9 cellular contexts compared by ENCODE assay signal in genomic region chr9:109498195-109499060, GRCh38. TPM values are rescaled to one million over a fixed set of nuclear protein-coding genes. Genes with fewer than 3 reads are reported as not detected.
A peak's percentile ranks its signal among the peaks of the same experiment; 100 is the strongest.
DNase-seq lines count a peak whose midpoint lies in the region; ATAC-seq and TF ChIP-seq lines count a peak whose summit lies in the region.
"Had no signal": no experiment of that assay in that cellular context is flagged by ENCODE, and none has a peak within 500 bp of the region (broad histone marks: within the 10 kb centered on the region; RNA-seq: fewer than 3 reads in every experiment).

Gene PTPN3 (minus strand): TSS chr9:109498307. CDS start chr9:109463434, 34,873 bp downstream.

- no peaks in the 10 kb centered on the region for H3K79me2 ChIP-seq in GM23248 (ENCODE audit: insufficient read depth)

- no peaks in the 10 kb centered on the region for H3K9me3 Mint-ChIP-seq in osteocyte (ENCODE audit: unreplicated experiment)
- H3K9me3 Mint-ChIP-seq in activated naive CD4-positive, alpha-beta T cell treated with anti-CD3 and anti-CD28 coated beads for 36 hours = no peaks in the 10 kb centered on the region

- H3K27ac Mint-ChIP-seq in osteocyte (ENCODE audit: unreplicated experiment) = peak within 1 kb of the TSS; percentile 75
- no peak within 1 kb of the TSS for H3K27ac Mint-ChIP-seq in activated naive CD4-positive, alpha-beta T cell treated with anti-CD3 and anti-CD28 coated beads for 36 hours

- H3F3A ChIP-seq in GM23248 (ENCODE audit: insufficient read depth) = no peaks in the 10 kb centered on the region

- DNase-seq in GM23248 (peak; percentile 54), NT2/D1 (ENCODE audit: low read depth, low spot score) (no peak), fibroblast of pulmonary artery (ENCODE audit: low read depth) (no peak), osteocyte (ENCODE audit: extremely low spot score, unreplicated experiment) (no peak), T1000 (lab: John Stamatoyannopoulos, UW) (no peak)
- no peak for DNase-seq in activated CD8-positive, alpha-beta memory T cell treated with anti-CD3 and anti-CD28 coated beads, Interleukin-2, amount 50 U/mL, for 48 hours
- DNase-seq in activated naive CD4-positive, alpha-beta T cell treated with anti-CD3 and anti-CD28 coated beads for 36 hours = no peak
- DNase-seq: naive B cell had no signal

- H2AFZ ChIP-seq in GM23248 = peak within 1 kb of the TSS; percentile 65

- TF ChIP-seq CTCF in fibroblast of pulmonary artery (IDR thresholded peaks at IDR 0.05; ENCODE audit: low read length, missing control alignments) (no peak), osteocyte (IDR thresholded peaks at IDR 0.05) (no peak)

- no peaks in the 10 kb centered on the region for H3K36me3 Mint-ChIP-seq in osteocyte (ENCODE audit: unreplicated experiment)
- no peaks in the 10 kb centered on the region for H3K36me3 Mint-ChIP-seq in activated naive CD4-positive, alpha-beta T cell treated with anti-CD3 and anti-CD28 coated beads for 36 hours (ENCODE audit: low read depth)

- intact Hi-C loops in activated naive CD4-positive, alpha-beta T cell treated with anti-CD3 and anti-CD28 coated beads for 36 hours (cut with micrococcal nuclease) = no loop called here

- H3K4me2 ChIP-seq in GM23248 (ENCODE audit: unreplicated experiment) = peak within 1 kb of the TSS; percentile 59

- H3K4me3 ChIP-seq in GM23248 (peak within 1 kb of the TSS; percentile 69), NT2/D1 (ENCODE audit: insufficient read length, low read depth) (peak within 1 kb of the TSS; percentile 57), fibroblast of pulmonary artery (replicated peaks; ENCODE audit: low read depth, low read length) (peak within 1 kb of the TSS; percentile 51)

- peaks cover 20% of the 10 kb centered on the region for H3K27me3 Mint-ChIP-seq in osteocyte (ENCODE audit: unreplicated experiment)
- H3K27me3 Mint-ChIP-seq in activated naive CD4-positive, alpha-beta T cell treated with anti-CD3 and anti-CD28 coated beads for 36 hours (ENCODE audit: low read depth) = peaks cover 67% of the 10 kb centered on the region

- H3K36me3 ChIP-seq in GM23248 (ENCODE audit: low read depth) (no peaks in the 10 kb centered on the region), NT2/D1 (ENCODE audit: insufficient read depth, insufficient read length, low read length) (no peaks in the 10 kb centered on the region)

- H3K4me1 ChIP-seq in GM23248 (ENCODE audit: insufficient read depth) = no peaks in the 10 kb centered on the region
- H3K4me1 ChIP-seq in NT2/D1 (ENCODE audit: insufficient read depth, insufficient read length) = peaks cover 8% of the 10 kb centered on the region

- H3K9me3 ChIP-seq in GM23248 (ENCODE audit: low read depth) (no peaks in the 10 kb centered on the region), NT2/D1 (ENCODE audit: insufficient read depth, low read length) (no peaks in the 10 kb centered on the region)

- CTCF ChIA-PET in activated naive CD4-positive, alpha-beta T cell treated with anti-CD3 and anti-CD28 coated beads for 36 hours (lab: Charles Lee) = interaction anchor here (0.8 kb wide), 1 partner anchor 26 kb away, joined by 3 read pairs; no protein-coding TSS in a partner anchor

- no peak within 1 kb of the TSS for H3K27ac ChIP-seq in GM23248

- H3K9me2 ChIP-seq in GM23248 (ENCODE audit: insufficient read depth) = no peaks in the 10 kb centered on the region

- H3K4me1 Mint-ChIP-seq in osteocyte (ENCODE audit: unreplicated experiment) = peaks cover 23% of the 10 kb centered on the region
- H3K4me1 Mint-ChIP-seq in activated naive CD4-positive, alpha-beta T cell treated with anti-CD3 and anti-CD28 coated beads for 36 hours (ENCODE audit: low read depth) = peaks cover 10% of the 10 kb centered on the region

- no peaks in the 10 kb centered on the region for H4K20me1 ChIP-seq in GM23248 (ENCODE audit: insufficient read depth)

- H3K27me3 ChIP-seq in GM23248 (replicated peaks; ENCODE audit: insufficient read depth) = peaks cover 68% of the 10 kb centered on the region
- peaks cover 67% of the 10 kb centered on the region for H3K27me3 ChIP-seq in NT2/D1 (ENCODE audit: insufficient read depth, insufficient read length)

- 31 to 38% methylated on average over 34 to 40 of the region's 76 CpGs for WGBS in GM23248 (ENCODE audit: low coverage in 1 of 2, low lambda C conversion rate in 2 of 2, missing lambda C conversion rate in 2 of 2), 2 experiments

- H3K9ac ChIP-seq in GM23248 (no peak within 1 kb of the TSS), NT2/D1 (ENCODE audit: insufficient read length, low read depth) (peak within 1 kb of the TSS; percentile 66)

- in situ Hi-C loops in GM23248 (cut with MboI) = no loop called here

- peak within 1 kb of the TSS; percentile 78 for H3K4me3 Mint-ChIP-seq in osteocyte (ENCODE audit: unreplicated experiment)
- H3K4me3 Mint-ChIP-seq in activated naive CD4-positive, alpha-beta T cell treated with anti-CD3 and anti-CD28 coated beads for 36 hours = no peak within 1 kb of the TSS

- no peak for ATAC-seq in HG02884 (IDR thresholded peaks at IDR 0.05; ENCODE audit: unreplicated experiment)

RNA-seq across cellular contexts. Expression of gene PTPN3, which starts in this region (rescaled TPM):
- total RNA-seq in GM23248 (2014; rRNA removed; shearing (Covaris generic)) = 0.51 and 1.3 TPM in 2 replicates
- polyA plus RNA-seq in GM23248 (2016; fragmentation: Nextera tagmentation; extraction: Ambion mirVana) = 0.86 and 0.90 TPM in 2 replicates
- total RNA-seq in osteocyte = 4.6 and 4.7 TPM in 2 replicates
- under 1 TPM; 0.02 to 0.27 TPM for total RNA-seq in activated naive CD4-positive, alpha-beta T cell treated with anti-CD3 and anti-CD28 coated beads for 36 hours
